Comparison of ENCODE assay signal across 1 cellular context in the genomic region with DNA sequence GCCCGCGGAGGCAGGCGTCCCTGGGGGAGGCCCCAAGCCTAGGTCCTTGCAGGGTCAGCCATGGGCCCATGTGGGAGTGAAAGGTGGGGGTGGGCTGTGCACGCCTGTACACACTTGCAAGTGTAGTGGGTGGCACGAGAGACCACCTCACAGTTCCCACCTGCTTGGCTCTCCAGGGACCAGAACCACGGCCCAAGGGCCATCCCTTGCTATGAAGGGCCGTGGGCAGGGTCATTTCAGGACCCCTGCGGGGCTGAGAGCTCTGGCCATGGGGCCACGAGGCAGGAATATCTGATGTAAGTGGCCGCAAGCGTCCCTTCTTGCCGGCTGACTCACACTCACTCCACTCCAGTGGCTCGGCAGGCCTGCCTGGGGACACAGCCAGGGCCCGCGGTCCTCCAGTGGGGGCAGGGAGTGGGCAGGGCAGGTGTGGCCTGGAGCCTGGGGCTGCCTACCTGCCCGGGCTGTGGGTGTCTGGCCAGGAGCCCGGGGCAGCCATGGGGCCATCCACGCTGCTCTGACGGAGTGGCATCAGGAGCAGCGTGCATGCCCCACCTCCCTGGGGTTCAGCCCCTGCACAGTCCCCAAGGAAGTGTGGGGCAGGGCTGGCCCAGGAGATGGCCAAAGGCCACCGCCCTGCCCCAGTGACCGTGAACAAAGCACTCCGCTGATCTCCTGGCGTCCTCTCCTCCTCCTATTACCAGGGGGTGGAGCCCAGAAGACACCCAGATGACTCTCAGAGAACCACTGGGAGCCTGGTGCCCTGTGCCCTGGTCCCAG.
TF ChIP-seq lines count a peak whose summit lies in the region.

No MANE protein-coding gene starts in this region.

TF ChIP-seq in K562, 482 proteins besides CTCF, POLR2A, EP300 and RAD21 (continued from another document and continues in another):
- TF ChIP-seq, protein P1, sequence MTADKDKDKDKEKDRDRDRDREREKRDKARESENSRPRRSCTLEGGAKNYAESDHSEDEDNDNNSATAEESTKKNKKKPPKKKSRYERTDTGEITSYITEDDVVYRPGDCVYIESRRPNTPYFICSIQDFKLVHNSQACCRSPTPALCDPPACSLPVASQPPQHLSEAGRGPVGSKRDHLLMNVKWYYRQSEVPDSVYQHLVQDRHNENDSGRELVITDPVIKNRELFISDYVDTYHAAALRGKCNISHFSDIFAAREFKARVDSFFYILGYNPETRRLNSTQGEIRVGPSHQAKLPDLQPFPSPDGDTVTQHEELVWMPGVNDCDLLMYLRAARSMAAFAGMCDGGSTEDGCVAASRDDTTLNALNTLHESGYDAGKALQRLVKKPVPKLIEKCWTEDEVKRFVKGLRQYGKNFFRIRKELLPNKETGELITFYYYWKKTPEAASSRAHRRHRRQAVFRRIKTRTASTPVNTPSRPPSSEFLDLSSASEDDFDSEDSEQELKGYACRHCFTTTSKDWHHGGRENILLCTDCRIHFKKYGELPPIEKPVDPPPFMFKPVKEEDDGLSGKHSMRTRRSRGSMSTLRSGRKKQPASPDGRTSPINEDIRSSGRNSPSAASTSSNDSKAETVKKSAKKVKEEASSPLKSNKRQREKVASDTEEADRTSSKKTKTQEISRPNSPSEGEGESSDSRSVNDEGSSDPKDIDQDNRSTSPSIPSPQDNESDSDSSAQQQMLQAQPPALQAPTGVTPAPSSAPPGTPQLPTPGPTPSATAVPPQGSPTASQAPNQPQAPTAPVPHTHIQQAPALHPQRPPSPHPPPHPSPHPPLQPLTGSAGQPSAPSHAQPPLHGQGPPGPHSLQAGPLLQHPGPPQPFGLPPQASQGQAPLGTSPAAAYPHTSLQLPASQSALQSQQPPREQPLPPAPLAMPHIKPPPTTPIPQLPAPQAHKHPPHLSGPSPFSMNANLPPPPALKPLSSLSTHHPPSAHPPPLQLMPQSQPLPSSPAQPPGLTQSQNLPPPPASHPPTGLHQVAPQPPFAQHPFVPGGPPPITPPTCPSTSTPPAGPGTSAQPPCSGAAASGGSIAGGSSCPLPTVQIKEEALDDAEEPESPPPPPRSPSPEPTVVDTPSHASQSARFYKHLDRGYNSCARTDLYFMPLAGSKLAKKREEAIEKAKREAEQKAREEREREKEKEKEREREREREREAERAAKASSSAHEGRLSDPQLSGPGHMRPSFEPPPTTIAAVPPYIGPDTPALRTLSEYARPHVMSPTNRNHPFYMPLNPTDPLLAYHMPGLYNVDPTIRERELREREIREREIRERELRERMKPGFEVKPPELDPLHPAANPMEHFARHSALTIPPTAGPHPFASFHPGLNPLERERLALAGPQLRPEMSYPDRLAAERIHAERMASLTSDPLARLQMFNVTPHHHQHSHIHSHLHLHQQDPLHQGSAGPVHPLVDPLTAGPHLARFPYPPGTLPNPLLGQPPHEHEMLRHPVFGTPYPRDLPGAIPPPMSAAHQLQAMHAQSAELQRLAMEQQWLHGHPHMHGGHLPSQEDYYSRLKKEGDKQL (CRISPR knock-in tag; IDR thresholded peaks at IDR 0.05; ENCODE audit: borderline replicate concordance) = no peak
- TF ChIP-seq MAFK (IDR thresholded peaks at IDR 0.05; ENCODE audit: low read length) (no peak), BMI1 (IDR thresholded peaks at IDR 0.05; ENCODE audit: low read length) (no peak), MTA2 (IDR thresholded peaks at IDR 0.05; ENCODE audit: low read depth) (no peak), PHB (CRISPR knock-in tag; IDR thresholded peaks at IDR 0.05) (no peak), SETDB1 (IDR thresholded peaks at IDR 0.05; ENCODE audit: low read length) (no peak), ZNF143 (CRISPR knock-in tag; IDR thresholded peaks at IDR 0.05) (no peak), CXXC5 (CRISPR knock-in tag; IDR thresholded peaks at IDR 0.05) (peak; percentile 91), CAMTA2 (CRISPR knock-in tag; conservative IDR thresholded peaks at IDR 0.05) (peak; percentile 36; the same call in 1 of the 2 replicates), RBM22 (IDR thresholded peaks at IDR 0.05; ENCODE audit: low read depth, low read length, poor library complexity, severe bottlenecking) (peak; percentile 93), C11orf30 (IDR thresholded peaks at IDR 0.05; ENCODE audit: low read depth) (no peak), CCNT2 (IDR thresholded peaks at IDR 0.05; ENCODE audit: borderline replicate concordance, extremely low read depth, insufficient read length, low read depth, low read length) (peak; percentile 89), MTA3 (IDR thresholded peaks at IDR 0.05; ENCODE audit: borderline replicate concordance) (peak; percentile 94; the same call in 1 of the 2 replicates), YBX1 (IDR thresholded peaks at IDR 0.05) (no peak), ERF (CRISPR knock-in tag; IDR thresholded peaks at IDR 0.05) (peak; percentile 88), TARDBP (IDR thresholded peaks at IDR 0.05) (peak; percentile 56), WHSC1 (IDR thresholded peaks at IDR 0.05; ENCODE audit: low read length) (no peak), SAFB2 (IDR thresholded peaks at IDR 0.05; ENCODE audit: borderline replicate concordance, low read depth, low read length, severe bottlenecking) (no peak), SMAD1 (IDR thresholded peaks at IDR 0.05; ENCODE audit: low read depth, low read length, partially characterized antibody) (peak; percentile 36), SP1 (CRISPR knock-in tag; IDR thresholded peaks at IDR 0.05) (no peak; the same call in none of the 2 replicates), NONO (IDR thresholded peaks at IDR 0.05; ENCODE audit: low read depth in 2 of 2, low read length in 1 of 2) (0 out of 4 replicates have a peak, but pooled peaks of 1 of the 2 experiments have one; percentile 4), MCM5 (IDR thresholded peaks at IDR 0.05; ENCODE audit: low read depth) (no peak), ZNF436 (CRISPR knock-in tag; IDR thresholded peaks at IDR 0.05) (no peak), HOXB6 (CRISPR knock-in tag; IDR thresholded peaks at IDR 0.05; ENCODE audit: borderline replicate concordance) (no peak)
- TF ChIP-seq, protein P2, sequence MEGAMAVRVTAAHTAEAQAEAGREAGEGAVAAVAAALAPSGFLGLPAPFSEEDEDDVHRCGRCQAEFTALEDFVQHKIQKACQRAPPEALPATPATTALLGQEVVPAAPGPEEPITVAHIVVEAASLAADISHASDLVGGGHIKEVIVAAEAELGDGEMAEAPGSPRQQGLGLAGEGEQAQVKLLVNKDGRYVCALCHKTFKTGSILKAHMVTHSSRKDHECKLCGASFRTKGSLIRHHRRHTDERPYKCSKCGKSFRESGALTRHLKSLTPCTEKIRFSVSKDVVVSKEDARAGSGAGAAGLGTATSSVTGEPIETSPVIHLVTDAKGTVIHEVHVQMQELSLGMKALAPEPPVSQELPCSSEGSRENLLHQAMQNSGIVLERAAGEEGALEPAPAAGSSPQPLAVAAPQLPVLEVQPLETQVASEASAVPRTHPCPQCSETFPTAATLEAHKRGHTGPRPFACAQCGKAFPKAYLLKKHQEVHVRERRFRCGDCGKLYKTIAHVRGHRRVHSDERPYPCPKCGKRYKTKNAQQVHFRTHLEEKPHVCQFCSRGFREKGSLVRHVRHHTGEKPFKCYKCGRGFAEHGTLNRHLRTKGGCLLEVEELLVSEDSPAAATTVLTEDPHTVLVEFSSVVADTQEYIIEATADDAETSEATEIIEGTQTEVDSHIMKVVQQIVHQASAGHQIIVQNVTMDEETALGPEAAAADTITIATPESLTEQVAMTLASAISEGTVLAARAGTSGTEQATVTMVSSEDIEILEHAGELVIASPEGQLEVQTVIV (CRISPR knock-in tag; IDR thresholded peaks at IDR 0.05; ENCODE audit: borderline replicate concordance) = no peak; the same call in 1 of the 2 replicates
- TF ChIP-seq, protein P3, sequence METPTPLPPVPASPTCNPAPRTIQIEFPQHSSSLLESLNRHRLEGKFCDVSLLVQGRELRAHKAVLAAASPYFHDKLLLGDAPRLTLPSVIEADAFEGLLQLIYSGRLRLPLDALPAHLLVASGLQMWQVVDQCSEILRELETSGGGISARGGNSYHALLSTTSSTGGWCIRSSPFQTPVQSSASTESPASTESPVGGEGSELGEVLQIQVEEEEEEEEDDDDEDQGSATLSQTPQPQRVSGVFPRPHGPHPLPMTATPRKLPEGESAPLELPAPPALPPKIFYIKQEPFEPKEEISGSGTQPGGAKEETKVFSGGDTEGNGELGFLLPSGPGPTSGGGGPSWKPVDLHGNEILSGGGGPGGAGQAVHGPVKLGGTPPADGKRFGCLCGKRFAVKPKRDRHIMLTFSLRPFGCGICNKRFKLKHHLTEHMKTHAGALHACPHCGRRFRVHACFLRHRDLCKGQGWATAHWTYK (CRISPR knock-in tag; IDR thresholded peaks at IDR 0.05) = peak; percentile 94; the same call in 1 of the 2 replicates
- TF ChIP-seq, protein P4, sequence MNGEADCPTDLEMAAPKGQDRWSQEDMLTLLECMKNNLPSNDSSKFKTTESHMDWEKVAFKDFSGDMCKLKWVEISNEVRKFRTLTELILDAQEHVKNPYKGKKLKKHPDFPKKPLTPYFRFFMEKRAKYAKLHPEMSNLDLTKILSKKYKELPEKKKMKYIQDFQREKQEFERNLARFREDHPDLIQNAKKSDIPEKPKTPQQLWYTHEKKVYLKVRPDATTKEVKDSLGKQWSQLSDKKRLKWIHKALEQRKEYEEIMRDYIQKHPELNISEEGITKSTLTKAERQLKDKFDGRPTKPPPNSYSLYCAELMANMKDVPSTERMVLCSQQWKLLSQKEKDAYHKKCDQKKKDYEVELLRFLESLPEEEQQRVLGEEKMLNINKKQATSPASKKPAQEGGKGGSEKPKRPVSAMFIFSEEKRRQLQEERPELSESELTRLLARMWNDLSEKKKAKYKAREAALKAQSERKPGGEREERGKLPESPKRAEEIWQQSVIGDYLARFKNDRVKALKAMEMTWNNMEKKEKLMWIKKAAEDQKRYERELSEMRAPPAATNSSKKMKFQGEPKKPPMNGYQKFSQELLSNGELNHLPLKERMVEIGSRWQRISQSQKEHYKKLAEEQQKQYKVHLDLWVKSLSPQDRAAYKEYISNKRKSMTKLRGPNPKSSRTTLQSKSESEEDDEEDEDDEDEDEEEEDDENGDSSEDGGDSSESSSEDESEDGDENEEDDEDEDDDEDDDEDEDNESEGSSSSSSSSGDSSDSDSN (IDR thresholded peaks at IDR 0.05; ENCODE audit: borderline replicate concordance in 1 of 2, low read depth in 2 of 2, low read length in 2 of 2) = peak in 1 of 2 experiments; percentile 85; a peak in 1 of 4 replicates
- TF ChIP-seq, protein P5, sequence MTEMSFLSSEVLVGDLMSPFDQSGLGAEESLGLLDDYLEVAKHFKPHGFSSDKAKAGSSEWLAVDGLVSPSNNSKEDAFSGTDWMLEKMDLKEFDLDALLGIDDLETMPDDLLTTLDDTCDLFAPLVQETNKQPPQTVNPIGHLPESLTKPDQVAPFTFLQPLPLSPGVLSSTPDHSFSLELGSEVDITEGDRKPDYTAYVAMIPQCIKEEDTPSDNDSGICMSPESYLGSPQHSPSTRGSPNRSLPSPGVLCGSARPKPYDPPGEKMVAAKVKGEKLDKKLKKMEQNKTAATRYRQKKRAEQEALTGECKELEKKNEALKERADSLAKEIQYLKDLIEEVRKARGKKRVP (CRISPR knock-in tag; IDR thresholded peaks at IDR 0.05) = peak; percentile 100
- TF ChIP-seq, protein P6, sequence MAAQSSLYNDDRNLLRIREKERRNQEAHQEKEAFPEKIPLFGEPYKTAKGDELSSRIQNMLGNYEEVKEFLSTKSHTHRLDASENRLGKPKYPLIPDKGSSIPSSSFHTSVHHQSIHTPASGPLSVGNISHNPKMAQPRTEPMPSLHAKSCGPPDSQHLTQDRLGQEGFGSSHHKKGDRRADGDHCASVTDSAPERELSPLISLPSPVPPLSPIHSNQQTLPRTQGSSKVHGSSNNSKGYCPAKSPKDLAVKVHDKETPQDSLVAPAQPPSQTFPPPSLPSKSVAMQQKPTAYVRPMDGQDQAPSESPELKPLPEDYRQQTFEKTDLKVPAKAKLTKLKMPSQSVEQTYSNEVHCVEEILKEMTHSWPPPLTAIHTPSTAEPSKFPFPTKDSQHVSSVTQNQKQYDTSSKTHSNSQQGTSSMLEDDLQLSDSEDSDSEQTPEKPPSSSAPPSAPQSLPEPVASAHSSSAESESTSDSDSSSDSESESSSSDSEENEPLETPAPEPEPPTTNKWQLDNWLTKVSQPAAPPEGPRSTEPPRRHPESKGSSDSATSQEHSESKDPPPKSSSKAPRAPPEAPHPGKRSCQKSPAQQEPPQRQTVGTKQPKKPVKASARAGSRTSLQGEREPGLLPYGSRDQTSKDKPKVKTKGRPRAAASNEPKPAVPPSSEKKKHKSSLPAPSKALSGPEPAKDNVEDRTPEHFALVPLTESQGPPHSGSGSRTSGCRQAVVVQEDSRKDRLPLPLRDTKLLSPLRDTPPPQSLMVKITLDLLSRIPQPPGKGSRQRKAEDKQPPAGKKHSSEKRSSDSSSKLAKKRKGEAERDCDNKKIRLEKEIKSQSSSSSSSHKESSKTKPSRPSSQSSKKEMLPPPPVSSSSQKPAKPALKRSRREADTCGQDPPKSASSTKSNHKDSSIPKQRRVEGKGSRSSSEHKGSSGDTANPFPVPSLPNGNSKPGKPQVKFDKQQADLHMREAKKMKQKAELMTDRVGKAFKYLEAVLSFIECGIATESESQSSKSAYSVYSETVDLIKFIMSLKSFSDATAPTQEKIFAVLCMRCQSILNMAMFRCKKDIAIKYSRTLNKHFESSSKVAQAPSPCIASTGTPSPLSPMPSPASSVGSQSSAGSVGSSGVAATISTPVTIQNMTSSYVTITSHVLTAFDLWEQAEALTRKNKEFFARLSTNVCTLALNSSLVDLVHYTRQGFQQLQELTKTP (IDR thresholded peaks at IDR 0.05; ENCODE audit: low read depth in 1 of 2, partially characterized antibody in 2 of 2) = peak; percentile 51 to 88
- TF ChIP-seq, protein P7, sequence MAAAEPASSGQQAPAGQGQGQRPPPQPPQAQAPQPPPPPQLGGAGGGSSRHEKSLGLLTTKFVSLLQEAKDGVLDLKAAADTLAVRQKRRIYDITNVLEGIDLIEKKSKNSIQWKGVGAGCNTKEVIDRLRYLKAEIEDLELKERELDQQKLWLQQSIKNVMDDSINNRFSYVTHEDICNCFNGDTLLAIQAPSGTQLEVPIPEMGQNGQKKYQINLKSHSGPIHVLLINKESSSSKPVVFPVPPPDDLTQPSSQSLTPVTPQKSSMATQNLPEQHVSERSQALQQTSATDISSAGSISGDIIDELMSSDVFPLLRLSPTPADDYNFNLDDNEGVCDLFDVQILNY (CRISPR knock-in tag; IDR thresholded peaks at IDR 0.05) = no peak
- TF ChIP-seq, protein P8, sequence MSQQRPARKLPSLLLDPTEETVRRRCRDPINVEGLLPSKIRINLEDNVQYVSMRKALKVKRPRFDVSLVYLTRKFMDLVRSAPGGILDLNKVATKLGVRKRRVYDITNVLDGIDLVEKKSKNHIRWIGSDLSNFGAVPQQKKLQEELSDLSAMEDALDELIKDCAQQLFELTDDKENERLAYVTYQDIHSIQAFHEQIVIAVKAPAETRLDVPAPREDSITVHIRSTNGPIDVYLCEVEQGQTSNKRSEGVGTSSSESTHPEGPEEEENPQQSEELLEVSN (IDR thresholded peaks at IDR 0.05; ENCODE audit: borderline replicate concordance in 1 of 2, extremely low read depth in 1 of 2, insufficient read depth in 1 of 2, insufficient read length in 1 of 2, low read depth in 1 of 2, low read length in 1 of 2, poor library complexity in 1 of 2, severe bottlenecking in 1 of 2) = peak; percentile 52 to 58
- TF ChIP-seq, protein P9, sequence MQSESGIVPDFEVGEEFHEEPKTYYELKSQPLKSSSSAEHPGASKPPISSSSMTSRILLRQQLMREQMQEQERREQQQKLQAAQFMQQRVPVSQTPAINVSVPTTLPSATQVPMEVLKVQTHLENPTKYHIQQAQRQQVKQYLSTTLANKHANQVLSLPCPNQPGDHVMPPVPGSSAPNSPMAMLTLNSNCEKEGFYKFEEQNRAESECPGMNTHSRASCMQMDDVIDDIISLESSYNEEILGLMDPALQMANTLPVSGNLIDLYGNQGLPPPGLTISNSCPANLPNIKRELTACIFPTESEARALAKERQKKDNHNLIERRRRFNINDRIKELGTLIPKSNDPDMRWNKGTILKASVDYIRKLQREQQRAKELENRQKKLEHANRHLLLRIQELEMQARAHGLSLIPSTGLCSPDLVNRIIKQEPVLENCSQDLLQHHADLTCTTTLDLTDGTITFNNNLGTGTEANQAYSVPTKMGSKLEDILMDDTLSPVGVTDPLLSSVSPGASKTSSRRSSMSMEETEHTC (IDR thresholded peaks at IDR 0.05) = 0 out of 2 replicates have a peak, but pooled peaks have one; percentile 64
